Comparison of ENCODE assay signal across 14 cellular contexts in the genomic region with DNA sequence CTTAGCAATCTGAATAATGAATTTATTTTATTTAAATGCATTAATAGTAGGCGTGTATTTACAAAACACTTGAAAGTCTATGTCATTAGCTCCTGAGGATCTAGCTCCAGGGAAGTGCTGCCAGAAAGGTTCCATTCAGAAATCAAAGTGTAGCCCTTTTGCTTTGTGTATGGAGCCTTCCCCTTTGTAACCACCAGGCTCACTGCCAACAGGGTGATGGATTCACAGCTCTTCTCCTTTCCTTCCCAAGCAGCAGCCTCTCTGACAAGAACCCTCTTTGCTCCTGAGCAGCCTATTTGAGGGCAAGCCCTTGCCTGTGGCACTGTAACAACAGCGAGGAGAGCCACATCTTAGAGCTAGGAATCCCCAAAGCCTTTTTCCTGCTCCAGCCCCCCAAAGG.
DNase-seq lines count a peak whose midpoint lies in the region; ATAC-seq and TF ChIP-seq lines count a peak whose summit lies in the region.
"Had no signal": no experiment of that assay in that cellular context is flagged by ENCODE, and none has a peak within 500 bp of the region (broad histone marks: within the 10 kb centered on the region; RNA-seq: fewer than 3 reads in every experiment).

No MANE protein-coding gene starts in this region.

- no peak for ATAC-seq in HG03175 (IDR thresholded peaks at IDR 0.05; ENCODE audit: unreplicated experiment)
- ATAC-seq: PC-3 had no signal

- no peaks in the 10 kb centered on the region for H3K36me3 ChIP-seq in sigmoid colon
- H3K36me3 ChIP-seq: WERI-Rb-1 had no signal

- no peak for TF ChIP-seq CTCF in sigmoid colon (IDR thresholded peaks at IDR 0.05)

- TF ChIP-seq POLR2A in sigmoid colon (IDR thresholded peaks at IDR 0.05) = no peak

- peaks cover 0 to 16% (median 0%) of the 10 kb centered on the region in 4 donors for H3K4me1 ChIP-seq in sigmoid colon

- WGBS in sigmoid colon, 2 donors = 87 to 93% methylated on average over 2 of the region's 2 CpGs

- no peak overlapping the region for H3K27ac ChIP-seq in sigmoid colon
- H3K27ac ChIP-seq: WERI-Rb-1 had no signal

- intact Hi-C loops in sigmoid colon (cut with DNase I) = no loop called here

- peak; percentile 3 for DNase-seq in Daoy (ENCODE audit: low read depth)
- peak; percentile 47 for DNase-seq in NCI-H146 (lab: John Stamatoyannopoulos, UW)
- DNase-seq in UCSD-AML1 (lab: John Stamatoyannopoulos, UW; ENCODE audit: unreplicated experiment) = peak; percentile 28
- DNase-seq in midbrain (lab: John Stamatoyannopoulos, UW) = peak; percentile 37
- DNase-seq in OCI-M2 (lab: John Stamatoyannopoulos, UW; ENCODE audit: unreplicated experiment) = no peak
- DNase-seq in GF-D8 (lab: John Stamatoyannopoulos, UW) = no peak
- no peak for DNase-seq in sigmoid colon
- DNase-seq: activated naive CD4-positive, alpha-beta T cell; kidney glomerular epithelial cell; PC-3; SK-N-SH; stimulated activated naive CD8-positive, alpha-beta T cell treated with anti-CD3 and anti-CD28 coated beads, Interleukin-15, Interleukin-2, amounts not matched to agents 100 U/mL and 50 U/mL, for 24 hours; WERI-Rb-1 had no signal

- no peak for TF ChIP-seq EP300 in sigmoid colon (IDR thresholded peaks at IDR 0.05)

- H3K4me3 ChIP-seq in sigmoid colon = no peak overlapping the region

- H3K9me3 ChIP-seq in sigmoid colon = no peaks in the 10 kb centered on the region
- H3K9me3 ChIP-seq: SK-N-SH had no signal

- H3K27me3 ChIP-seq in sigmoid colon = no peaks in the 10 kb centered on the region

Comparison
In these comparisons a context has a peak if more than half of its experiments do, and no peak if none do; other contexts are left out.
1. DNase-seq: peak in Daoy (single experiment), NCI-H146 (single experiment), UCSD-AML1 (single experiment) and midbrain (single experiment); none in OCI-M2 (single experiment), GF-D8 (single experiment) and sigmoid colon (single experiment).